ENCODE assay signal across 28 cellular contexts in genomic region chr9:77507212-77507961, GRCh38.
DNase-seq lines count a peak whose midpoint lies in the region; ATAC-seq, FAIRE-seq and TF ChIP-seq lines count a peak whose summit lies in the region.
"Had no signal": no experiment of that assay in that cellular context is flagged by ENCODE, and none has a peak within 500 bp of the region (broad histone marks: within the 10 kb centered on the region; RNA-seq: fewer than 3 reads in every experiment).

No MANE protein-coding gene starts in this region.

- H3K4me2 ChIP-seq in osteoblast (ENCODE audit: insufficient read depth, low read length), result no peak overlapping the region
- H3K4me2 ChIP-seq: BLaER1 treated with 17β-estradiol and CSF1 and Interleukin-3, amounts not matched to agents 10 nM and 100 nM; PC-9 had no signal

- H3K4me1 ChIP-seq in ACC112 (ENCODE audit: control insufficient read depth, insufficient read depth, low read length, unreplicated experiment), result peaks cover 7% of the 10 kb centered on the region
- H3K4me1 ChIP-seq in heart right ventricle, result peaks cover 0 to 43% (median 10%) of the 10 kb centered on the region in 9 donors
- H3K4me1 ChIP-seq in osteoblast (ENCODE audit: insufficient read depth, low read length), result peaks cover 10% of the 10 kb centered on the region
- H3K4me1 ChIP-seq in Caco-2, result no peaks in the 10 kb centered on the region
- H3K4me1 ChIP-seq: pancreas had no signal

- no peaks in the 10 kb centered on the region for H4K20me1 ChIP-seq in osteoblast (ENCODE audit: insufficient read depth, low read length)
- H4K20me1 ChIP-seq: BLaER1 treated with 17β-estradiol and CSF1 and Interleukin-3, amounts not matched to agents 10 nM and 100 nM had no signal

- ATAC-seq in heart right ventricle, result peak in 7 of 8 donors; percentile 32 to 73 (median 57)
- ATAC-seq: left lobe of liver; stimulated activated naive CD8-positive, alpha-beta T cell treated with anti-CD3 and anti-CD28 coated beads, Interleukin-15, amount 100 ng/mL, for 72 hours; WTC11 had no signal

- H3K79me2 ChIP-seq in ACC112 (ENCODE audit: control insufficient read depth, insufficient read depth, low read length, unreplicated experiment) (no peaks in the 10 kb centered on the region), osteoblast (ENCODE audit: insufficient read depth, low read length) (no peaks in the 10 kb centered on the region)

- no peak overlapping the region for H3K4me3 ChIP-seq in ACC112 (ENCODE audit: low read depth, low read length)
- no peak overlapping the region for H3K4me3 ChIP-seq in heart right ventricle
- no peak overlapping the region for H3K4me3 ChIP-seq in osteoblast (ENCODE audit: insufficient read depth, low read length)
- H3K4me3 ChIP-seq in Caco-2 (ENCODE audit: low read depth, low read length), result no peak overlapping the region
- H3K4me3 ChIP-seq: BLaER1 treated with 17β-estradiol and CSF1 and Interleukin-3, amounts not matched to agents 10 nM and 100 nM; pancreas; PC-9; upper lobe of left lung had no signal

- H3K9me3 Mint-ChIP-seq in chondrocyte (ENCODE audit: low read depth), result no peaks in the 10 kb centered on the region
- no peaks in the 10 kb centered on the region for H3K9me3 Mint-ChIP-seq in Caco-2 (ENCODE audit: unreplicated experiment)
- H3K9me3 Mint-ChIP-seq: stimulated activated naive CD8-positive, alpha-beta T cell treated with anti-CD3 and anti-CD28 coated beads, Interleukin-15, amount 100 ng/mL, for 72 hours; T-helper 2 cell treated with Interferon-gamma antibody and Interleukin-4, amounts not matched to agents 5 μg/mL and 100 μg/mL, for 36 hours; WTC11 had no signal

- no peaks in the 10 kb centered on the region for H3K36me3 ChIP-seq in ACC112 (ENCODE audit: insufficient read depth, low read length)
- no peaks in the 10 kb centered on the region for H3K36me3 ChIP-seq in heart right ventricle
- H3K36me3 ChIP-seq in osteoblast (ENCODE audit: insufficient read depth, low read length), result no peaks in the 10 kb centered on the region
- H3K36me3 ChIP-seq in Caco-2 (ENCODE audit: control insufficient read depth, insufficient read depth, low read length), result no peaks in the 10 kb centered on the region
- H3K36me3 ChIP-seq: BLaER1 treated with 17β-estradiol and CSF1 and Interleukin-3, amounts not matched to agents 10 nM and 100 nM; pancreas; upper lobe of left lung had no signal

- H3K9me3 ChIP-seq in heart right ventricle (no peaks in the 10 kb centered on the region), osteoblast (ENCODE audit: low read depth, low read length) (no peaks in the 10 kb centered on the region), Caco-2 (no peaks in the 10 kb centered on the region)
- H3K9me3 ChIP-seq: pancreas, upper lobe of left lung had no signal

- WGBS in heart right ventricle, 2 donors, result 42 to 56% methylated on average over 7 of the region's 7 CpGs

- H3K36me3 Mint-ChIP-seq in chondrocyte (ENCODE audit: low read depth) (no peaks in the 10 kb centered on the region), Caco-2 (ENCODE audit: insufficient read depth, unreplicated experiment) (no peaks in the 10 kb centered on the region)

- H3K4me1 Mint-ChIP-seq in chondrocyte (ENCODE audit: low read depth) (peaks cover 42% of the 10 kb centered on the region), Caco-2 (ENCODE audit: low read depth, unreplicated experiment) (no peaks in the 10 kb centered on the region)
- H3K4me1 Mint-ChIP-seq: stimulated activated naive CD8-positive, alpha-beta T cell treated with anti-CD3 and anti-CD28 coated beads, Interleukin-15, amount 100 ng/mL, for 72 hours had no signal

- TF ChIP-seq CTCF in chondrocyte (IDR thresholded peaks at IDR 0.05) (no peak), heart right ventricle (IDR thresholded peaks at IDR 0.05) (no peak), osteoblast (IDR thresholded peaks at IDR 0.05; ENCODE audit: extremely low read depth, low read depth, low read length) (no peak), Caco-2 (IDR thresholded peaks at IDR 0.05; ENCODE audit: insufficient read depth in 1 of 2, low read depth in 1 of 2, low read length in 1 of 2, severe bottlenecking in 1 of 2, unreplicated experiment in 1 of 2) (no peak)

- intact Hi-C loops in heart right ventricle (cut with DNase I), result no loop called here
- intact Hi-C loops in Caco-2 (cut with micrococcal nuclease; ENCODE audit: unreplicated experiment), result no loop called here

- H3K27ac Mint-ChIP-seq in chondrocyte (ENCODE audit: unreplicated experiment) (peak overlapping the region; percentile 25), Caco-2 (ENCODE audit: unreplicated experiment) (no peak overlapping the region)
- H3K27ac Mint-ChIP-seq: stimulated activated naive CD8-positive, alpha-beta T cell treated with anti-CD3 and anti-CD28 coated beads, Interleukin-15, amount 100 ng/mL, for 72 hours; T-helper 2 cell treated with Interferon-gamma antibody and Interleukin-4, amounts not matched to agents 5 μg/mL and 100 μg/mL, for 36 hours had no signal

- BruUV-seq in Caco-2 (replicated peaks; lab: Mats Ljungman, UMichigan), result no TSS peak

- POLR2A ChIA-PET in Caco-2 (lab: Charles Lee), result no interaction called here

- no peak for DNase-seq in chondrocyte (ENCODE audit: low spot score)
- no peak for DNase-seq in heart right ventricle
- DNase-seq in osteoblast (ENCODE audit: insufficient read length, low spot score, missing footprints), result no peak
- DNase-seq in Caco-2, result no peak
- no peak for DNase-seq in GM19239 (ENCODE audit: insufficient read length, low spot score)
- DNase-seq in NCI-H1105 treated with DMSO at 0.1 percent for 48 hours (lab: John Stamatoyannopoulos, UW), result no peak
- no peak for DNase-seq in NCI-H1092 (lab: John Stamatoyannopoulos, UW)
- DNase-seq: activated CD4-positive, alpha-beta T cell treated with anti-CD3 and anti-CD28 coated beads, Interleukin-2, amount 50 U/mL, for 48 hours; amygdala; DMS 273 treated with DMSO at 0.1 percent for 48 hours; GF-D8; HCEC 1CT; NCI-H146; NCI-H226; NCI-H82; pancreas; PC-9; small intestine; stimulated activated CD4-positive, alpha-beta T cell treated with anti-CD3 and anti-CD28 coated beads, Interleukin-2, amount 100 ng/mL, for 48 hours; stimulated activated naive CD8-positive, alpha-beta T cell treated with anti-CD3 and anti-CD28 coated beads, Interleukin-15, amount 100 ng/mL, for 72 hours; upper lobe of left lung had no signal

- no peak for FAIRE-seq in GM19239 (lab: Jason Lieb, UNC)
- FAIRE-seq: colon, frontal cortex, pancreas, small intestine had no signal

- no peak overlapping the region for H3K4me3 Mint-ChIP-seq in chondrocyte (ENCODE audit: unreplicated experiment)
- no peak overlapping the region for H3K4me3 Mint-ChIP-seq in Caco-2 (ENCODE audit: unreplicated experiment)
- H3K4me3 Mint-ChIP-seq: stimulated activated naive CD8-positive, alpha-beta T cell treated with anti-CD3 and anti-CD28 coated beads, Interleukin-15, amount 100 ng/mL, for 72 hours; T-helper 2 cell treated with Interferon-gamma antibody and Interleukin-4, amounts not matched to agents 5 μg/mL and 100 μg/mL, for 36 hours; WTC11 had no signal

- H3K27me3 ChIP-seq in ACC112 (ENCODE audit: insufficient read depth, low read length), result no peaks in the 10 kb centered on the region
- H3K27me3 ChIP-seq in heart right ventricle, result no peaks in the 10 kb centered on the region
- H3K27me3 ChIP-seq in osteoblast (ENCODE audit: insufficient read depth, low read length), result no peaks in the 10 kb centered on the region
- H3K27me3 ChIP-seq in Caco-2 (replicated peaks; ENCODE audit: control insufficient read depth, insufficient read depth, low read length), result no peaks in the 10 kb centered on the region
- H3K27me3 ChIP-seq: BLaER1 treated with 17β-estradiol and CSF1 and Interleukin-3, amounts not matched to agents 10 nM and 100 nM; pancreas; upper lobe of left lung had no signal

- H3K27ac ChIP-seq in ACC112 (ENCODE audit: low read depth, low read length) (no peak overlapping the region), heart right ventricle (peak overlapping the region in 8 of 10 donors; percentile 7 to 65 (median 37)), osteoblast (ENCODE audit: low read depth, low read length) (no peak overlapping the region)
- H3K27ac ChIP-seq: BLaER1 treated with 17β-estradiol and CSF1 and Interleukin-3, amounts not matched to agents 10 nM and 100 nM; pancreas; PC-9 had no signal

- H3K27me3 Mint-ChIP-seq in chondrocyte (ENCODE audit: low read depth), result no peaks in the 10 kb centered on the region
- H3K27me3 Mint-ChIP-seq in Caco-2 (ENCODE audit: insufficient read depth, unreplicated experiment), result no peaks in the 10 kb centered on the region
- H3K27me3 Mint-ChIP-seq: stimulated activated naive CD8-positive, alpha-beta T cell treated with anti-CD3 and anti-CD28 coated beads, Interleukin-15, amount 100 ng/mL, for 72 hours had no signal

- peak overlapping the region; percentile 24 for H2AFZ ChIP-seq in ACC112 (ENCODE audit: low read length, unreplicated experiment)
- peak overlapping the region; percentile 10 for H2AFZ ChIP-seq in osteoblast (ENCODE audit: low read length)
- H2AFZ ChIP-seq: PC-9 had no signal

- CTCF ChIA-PET in Caco-2 (lab: Charles Lee), result no interaction called here

Comparison
In these comparisons a context has a peak if more than half of its experiments do, and no peak if none do; other contexts are left out.
1. H3K27ac ChIP-seq: peak in heart right ventricle (8 of 10); none in ACC112 (single experiment) and osteoblast (single experiment).